1 cellular context compared by ENCODE assay signal in the genomic region with DNA sequence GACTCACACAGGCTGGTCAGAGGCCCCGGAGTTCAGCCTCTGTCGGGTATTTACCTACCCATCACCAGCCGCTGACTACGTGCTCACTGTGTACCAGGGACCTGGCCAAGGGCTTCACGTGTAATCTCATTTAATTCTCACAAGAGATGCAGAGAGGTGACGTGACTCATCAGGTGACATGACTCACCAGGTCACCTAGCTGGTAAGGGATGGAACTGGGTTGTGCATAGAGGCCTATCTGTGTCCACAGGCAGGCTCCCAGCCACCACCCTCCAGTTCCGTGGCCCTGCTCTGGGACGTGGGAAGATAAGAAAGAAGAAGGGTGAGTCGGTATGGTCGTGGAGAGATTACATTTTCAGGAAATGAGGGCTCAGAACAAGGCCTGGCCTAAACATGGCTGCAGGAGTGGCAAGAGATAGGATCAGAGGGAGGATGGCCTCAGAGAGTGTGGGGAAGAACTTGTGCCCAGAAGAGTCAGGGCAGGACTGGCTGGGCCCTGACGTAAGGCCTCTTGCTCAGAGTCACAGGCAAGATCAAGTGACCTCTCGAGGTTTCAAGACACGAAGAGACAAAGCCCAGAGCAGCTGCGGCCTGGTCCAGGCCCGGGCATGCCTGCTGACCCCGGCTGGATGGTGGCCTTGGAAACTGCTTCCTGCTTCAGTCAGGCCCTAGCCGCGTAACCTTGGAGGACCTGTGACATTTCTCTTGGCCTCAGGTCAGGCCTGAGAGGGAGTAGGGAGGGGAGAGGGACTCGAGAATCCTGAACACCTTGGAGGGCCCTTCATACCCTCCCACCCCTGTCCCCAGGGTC.
TF ChIP-seq lines count a peak whose summit lies in the region.

No MANE protein-coding gene starts in this region.

TF ChIP-seq in K562, 482 proteins besides CTCF, POLR2A, EP300 and RAD21 (continued from another document and continues in another):
- TF ChIP-seq EWSR1 (IDR thresholded peaks at IDR 0.05; ENCODE audit: borderline replicate concordance, low read depth, partially characterized antibody) (no peak), ETV5 (CRISPR knock-in tag; IDR thresholded peaks at IDR 0.05; ENCODE audit: low read depth) (peak; percentile 97), ZNF311 (CRISPR knock-in tag; IDR thresholded peaks at IDR 0.05) (peak; percentile 96), NR2C1 (IDR thresholded peaks at IDR 0.05) (peak; percentile 87), NR2C1 (tag; IDR thresholded peaks at IDR 0.05) (peak; percentile 96), ZNF76 (CRISPR knock-in tag; IDR thresholded peaks at IDR 0.05; ENCODE audit: borderline replicate concordance) (peak; percentile 97), XRCC5 (IDR thresholded peaks at IDR 0.05; ENCODE audit: low read depth, low read length) (peak; percentile 85), HMG20B (CRISPR knock-in tag; IDR thresholded peaks at IDR 0.05) (no peak), POLR2AphosphoS2 (IDR thresholded peaks at IDR 0.05; ENCODE audit: low read length) (no peak), FOXJ3 (CRISPR knock-in tag; IDR thresholded peaks at IDR 0.05) (no peak), TCF7 (IDR thresholded peaks at IDR 0.05; ENCODE audit: borderline replicate concordance) (peak; percentile 66; the same call in 1 of the 2 replicates), ZNF79 (CRISPR knock-in tag; IDR thresholded peaks at IDR 0.05; ENCODE audit: low read depth) (peak; percentile 90), GATA2 (CRISPR knock-in tag; IDR thresholded peaks at IDR 0.05) (peak; percentile 100), GTF2A2 (tag; IDR thresholded peaks at IDR 0.05) (peak; percentile 91), TAF7 (tag; IDR thresholded peaks at IDR 0.05) (peak; percentile 88), SAFB (IDR thresholded peaks at IDR 0.05; ENCODE audit: borderline replicate concordance, low read depth, low read length) (no peak), CREM (IDR thresholded peaks at IDR 0.05; ENCODE audit: low read depth) (peak; percentile 93), ZSCAN32 (CRISPR knock-in tag; IDR thresholded peaks at IDR 0.05) (no peak), YBX1 (IDR thresholded peaks at IDR 0.05) (no peak), GTF2F1 (IDR thresholded peaks at IDR 0.05; ENCODE audit: low read depth, low read length) (0 out of 2 replicates have a peak, but pooled peaks have one; percentile 67), FOS (IDR thresholded peaks at IDR 0.05; ENCODE audit: extremely low read depth, insufficient read length) (peak; percentile 82), MYBL2 (IDR thresholded peaks at IDR 0.05; ENCODE audit: low read depth) (no peak), MYBL2 (CRISPR knock-in tag; IDR thresholded peaks at IDR 0.05; ENCODE audit: borderline replicate concordance) (no peak), ZFP1 (CRISPR knock-in tag; IDR thresholded peaks at IDR 0.05) (no peak), E2F3 (CRISPR knock-in tag; IDR thresholded peaks at IDR 0.05) (peak; percentile 94), DPF2 (IDR thresholded peaks at IDR 0.05) (peak; percentile 100), CEBPB (tag; IDR thresholded peaks at IDR 0.05) (peak; percentile 68), ZNF316 (IDR thresholded peaks at IDR 0.05) (peak; percentile 71), ARID1B (IDR thresholded peaks at IDR 0.05) (peak; percentile 100), FOXJ2 (tag; IDR thresholded peaks at IDR 0.05) (peak; percentile 79; the same call in 1 of the 2 replicates), SOX6 (IDR thresholded peaks at IDR 0.05) (peak; percentile 95), HNRNPH1 (optimal IDR thresholded peaks at IDR 0.05; ENCODE audit: low read depth, low read length) (no peak), POLR2AphosphoS5 (IDR thresholded peaks at IDR 0.05; ENCODE audit: control insufficient read depth, insufficient read depth, low read depth, low read length) (peak; percentile 99)
- TF ChIP-seq, protein P1, sequence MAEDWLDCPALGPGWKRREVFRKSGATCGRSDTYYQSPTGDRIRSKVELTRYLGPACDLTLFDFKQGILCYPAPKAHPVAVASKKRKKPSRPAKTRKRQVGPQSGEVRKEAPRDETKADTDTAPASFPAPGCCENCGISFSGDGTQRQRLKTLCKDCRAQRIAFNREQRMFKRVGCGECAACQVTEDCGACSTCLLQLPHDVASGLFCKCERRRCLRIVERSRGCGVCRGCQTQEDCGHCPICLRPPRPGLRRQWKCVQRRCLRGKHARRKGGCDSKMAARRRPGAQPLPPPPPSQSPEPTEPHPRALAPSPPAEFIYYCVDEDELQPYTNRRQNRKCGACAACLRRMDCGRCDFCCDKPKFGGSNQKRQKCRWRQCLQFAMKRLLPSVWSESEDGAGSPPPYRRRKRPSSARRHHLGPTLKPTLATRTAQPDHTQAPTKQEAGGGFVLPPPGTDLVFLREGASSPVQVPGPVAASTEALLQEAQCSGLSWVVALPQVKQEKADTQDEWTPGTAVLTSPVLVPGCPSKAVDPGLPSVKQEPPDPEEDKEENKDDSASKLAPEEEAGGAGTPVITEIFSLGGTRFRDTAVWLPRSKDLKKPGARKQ (CRISPR knock-in tag; IDR thresholded peaks at IDR 0.05), result no peak
- TF ChIP-seq, protein P2, sequence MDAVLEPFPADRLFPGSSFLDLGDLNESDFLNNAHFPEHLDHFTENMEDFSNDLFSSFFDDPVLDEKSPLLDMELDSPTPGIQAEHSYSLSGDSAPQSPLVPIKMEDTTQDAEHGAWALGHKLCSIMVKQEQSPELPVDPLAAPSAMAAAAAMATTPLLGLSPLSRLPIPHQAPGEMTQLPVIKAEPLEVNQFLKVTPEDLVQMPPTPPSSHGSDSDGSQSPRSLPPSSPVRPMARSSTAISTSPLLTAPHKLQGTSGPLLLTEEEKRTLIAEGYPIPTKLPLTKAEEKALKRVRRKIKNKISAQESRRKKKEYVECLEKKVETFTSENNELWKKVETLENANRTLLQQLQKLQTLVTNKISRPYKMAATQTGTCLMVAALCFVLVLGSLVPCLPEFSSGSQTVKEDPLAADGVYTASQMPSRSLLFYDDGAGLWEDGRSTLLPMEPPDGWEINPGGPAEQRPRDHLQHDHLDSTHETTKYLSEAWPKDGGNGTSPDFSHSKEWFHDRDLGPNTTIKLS (IDR thresholded peaks at IDR 0.05; ENCODE audit: borderline replicate concordance, low read depth), result peak; percentile 78
- TF ChIP-seq, protein P3, sequence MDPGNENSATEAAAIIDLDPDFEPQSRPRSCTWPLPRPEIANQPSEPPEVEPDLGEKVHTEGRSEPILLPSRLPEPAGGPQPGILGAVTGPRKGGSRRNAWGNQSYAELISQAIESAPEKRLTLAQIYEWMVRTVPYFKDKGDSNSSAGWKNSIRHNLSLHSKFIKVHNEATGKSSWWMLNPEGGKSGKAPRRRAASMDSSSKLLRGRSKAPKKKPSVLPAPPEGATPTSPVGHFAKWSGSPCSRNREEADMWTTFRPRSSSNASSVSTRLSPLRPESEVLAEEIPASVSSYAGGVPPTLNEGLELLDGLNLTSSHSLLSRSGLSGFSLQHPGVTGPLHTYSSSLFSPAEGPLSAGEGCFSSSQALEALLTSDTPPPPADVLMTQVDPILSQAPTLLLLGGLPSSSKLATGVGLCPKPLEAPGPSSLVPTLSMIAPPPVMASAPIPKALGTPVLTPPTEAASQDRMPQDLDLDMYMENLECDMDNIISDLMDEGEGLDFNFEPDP (CRISPR knock-in tag; IDR thresholded peaks at IDR 0.05), result no peak
- TF ChIP-seq, protein P4, sequence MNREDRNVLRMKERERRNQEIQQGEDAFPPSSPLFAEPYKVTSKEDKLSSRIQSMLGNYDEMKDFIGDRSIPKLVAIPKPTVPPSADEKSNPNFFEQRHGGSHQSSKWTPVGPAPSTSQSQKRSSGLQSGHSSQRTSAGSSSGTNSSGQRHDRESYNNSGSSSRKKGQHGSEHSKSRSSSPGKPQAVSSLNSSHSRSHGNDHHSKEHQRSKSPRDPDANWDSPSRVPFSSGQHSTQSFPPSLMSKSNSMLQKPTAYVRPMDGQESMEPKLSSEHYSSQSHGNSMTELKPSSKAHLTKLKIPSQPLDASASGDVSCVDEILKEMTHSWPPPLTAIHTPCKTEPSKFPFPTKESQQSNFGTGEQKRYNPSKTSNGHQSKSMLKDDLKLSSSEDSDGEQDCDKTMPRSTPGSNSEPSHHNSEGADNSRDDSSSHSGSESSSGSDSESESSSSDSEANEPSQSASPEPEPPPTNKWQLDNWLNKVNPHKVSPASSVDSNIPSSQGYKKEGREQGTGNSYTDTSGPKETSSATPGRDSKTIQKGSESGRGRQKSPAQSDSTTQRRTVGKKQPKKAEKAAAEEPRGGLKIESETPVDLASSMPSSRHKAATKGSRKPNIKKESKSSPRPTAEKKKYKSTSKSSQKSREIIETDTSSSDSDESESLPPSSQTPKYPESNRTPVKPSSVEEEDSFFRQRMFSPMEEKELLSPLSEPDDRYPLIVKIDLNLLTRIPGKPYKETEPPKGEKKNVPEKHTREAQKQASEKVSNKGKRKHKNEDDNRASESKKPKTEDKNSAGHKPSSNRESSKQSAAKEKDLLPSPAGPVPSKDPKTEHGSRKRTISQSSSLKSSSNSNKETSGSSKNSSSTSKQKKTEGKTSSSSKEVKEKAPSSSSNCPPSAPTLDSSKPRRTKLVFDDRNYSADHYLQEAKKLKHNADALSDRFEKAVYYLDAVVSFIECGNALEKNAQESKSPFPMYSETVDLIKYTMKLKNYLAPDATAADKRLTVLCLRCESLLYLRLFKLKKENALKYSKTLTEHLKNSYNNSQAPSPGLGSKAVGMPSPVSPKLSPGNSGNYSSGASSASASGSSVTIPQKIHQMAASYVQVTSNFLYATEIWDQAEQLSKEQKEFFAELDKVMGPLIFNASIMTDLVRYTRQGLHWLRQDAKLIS (CRISPR knock-in tag; IDR thresholded peaks at IDR 0.05), result 0 out of 2 replicates have a peak, but pooled peaks have one; percentile 66
- TF ChIP-seq, protein P5, sequence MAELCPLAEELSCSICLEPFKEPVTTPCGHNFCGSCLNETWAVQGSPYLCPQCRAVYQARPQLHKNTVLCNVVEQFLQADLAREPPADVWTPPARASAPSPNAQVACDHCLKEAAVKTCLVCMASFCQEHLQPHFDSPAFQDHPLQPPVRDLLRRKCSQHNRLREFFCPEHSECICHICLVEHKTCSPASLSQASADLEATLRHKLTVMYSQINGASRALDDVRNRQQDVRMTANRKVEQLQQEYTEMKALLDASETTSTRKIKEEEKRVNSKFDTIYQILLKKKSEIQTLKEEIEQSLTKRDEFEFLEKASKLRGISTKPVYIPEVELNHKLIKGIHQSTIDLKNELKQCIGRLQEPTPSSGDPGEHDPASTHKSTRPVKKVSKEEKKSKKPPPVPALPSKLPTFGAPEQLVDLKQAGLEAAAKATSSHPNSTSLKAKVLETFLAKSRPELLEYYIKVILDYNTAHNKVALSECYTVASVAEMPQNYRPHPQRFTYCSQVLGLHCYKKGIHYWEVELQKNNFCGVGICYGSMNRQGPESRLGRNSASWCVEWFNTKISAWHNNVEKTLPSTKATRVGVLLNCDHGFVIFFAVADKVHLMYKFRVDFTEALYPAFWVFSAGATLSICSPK (IDR thresholded peaks at IDR 0.05; ENCODE audit: borderline replicate concordance), result no peak
- TF ChIP-seq, protein P6, sequence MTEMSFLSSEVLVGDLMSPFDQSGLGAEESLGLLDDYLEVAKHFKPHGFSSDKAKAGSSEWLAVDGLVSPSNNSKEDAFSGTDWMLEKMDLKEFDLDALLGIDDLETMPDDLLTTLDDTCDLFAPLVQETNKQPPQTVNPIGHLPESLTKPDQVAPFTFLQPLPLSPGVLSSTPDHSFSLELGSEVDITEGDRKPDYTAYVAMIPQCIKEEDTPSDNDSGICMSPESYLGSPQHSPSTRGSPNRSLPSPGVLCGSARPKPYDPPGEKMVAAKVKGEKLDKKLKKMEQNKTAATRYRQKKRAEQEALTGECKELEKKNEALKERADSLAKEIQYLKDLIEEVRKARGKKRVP (CRISPR knock-in tag; IDR thresholded peaks at IDR 0.05), result peak; percentile 92
- TF ChIP-seq, protein P7, sequence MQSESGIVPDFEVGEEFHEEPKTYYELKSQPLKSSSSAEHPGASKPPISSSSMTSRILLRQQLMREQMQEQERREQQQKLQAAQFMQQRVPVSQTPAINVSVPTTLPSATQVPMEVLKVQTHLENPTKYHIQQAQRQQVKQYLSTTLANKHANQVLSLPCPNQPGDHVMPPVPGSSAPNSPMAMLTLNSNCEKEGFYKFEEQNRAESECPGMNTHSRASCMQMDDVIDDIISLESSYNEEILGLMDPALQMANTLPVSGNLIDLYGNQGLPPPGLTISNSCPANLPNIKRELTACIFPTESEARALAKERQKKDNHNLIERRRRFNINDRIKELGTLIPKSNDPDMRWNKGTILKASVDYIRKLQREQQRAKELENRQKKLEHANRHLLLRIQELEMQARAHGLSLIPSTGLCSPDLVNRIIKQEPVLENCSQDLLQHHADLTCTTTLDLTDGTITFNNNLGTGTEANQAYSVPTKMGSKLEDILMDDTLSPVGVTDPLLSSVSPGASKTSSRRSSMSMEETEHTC (IDR thresholded peaks at IDR 0.05), result peak; percentile 90
- TF ChIP-seq, protein P8, sequence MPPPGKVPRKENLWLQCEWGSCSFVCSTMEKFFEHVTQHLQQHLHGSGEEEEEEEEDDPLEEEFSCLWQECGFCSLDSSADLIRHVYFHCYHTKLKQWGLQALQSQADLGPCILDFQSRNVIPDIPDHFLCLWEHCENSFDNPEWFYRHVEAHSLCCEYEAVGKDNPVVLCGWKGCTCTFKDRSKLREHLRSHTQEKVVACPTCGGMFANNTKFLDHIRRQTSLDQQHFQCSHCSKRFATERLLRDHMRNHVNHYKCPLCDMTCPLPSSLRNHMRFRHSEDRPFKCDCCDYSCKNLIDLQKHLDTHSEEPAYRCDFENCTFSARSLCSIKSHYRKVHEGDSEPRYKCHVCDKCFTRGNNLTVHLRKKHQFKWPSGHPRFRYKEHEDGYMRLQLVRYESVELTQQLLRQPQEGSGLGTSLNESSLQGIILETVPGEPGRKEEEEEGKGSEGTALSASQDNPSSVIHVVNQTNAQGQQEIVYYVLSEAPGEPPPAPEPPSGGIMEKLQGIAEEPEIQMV (tag; conservative IDR thresholded peaks at IDR 0.05; ENCODE audit: low read depth), result peak; percentile 92
- TF ChIP-seq, protein P9, sequence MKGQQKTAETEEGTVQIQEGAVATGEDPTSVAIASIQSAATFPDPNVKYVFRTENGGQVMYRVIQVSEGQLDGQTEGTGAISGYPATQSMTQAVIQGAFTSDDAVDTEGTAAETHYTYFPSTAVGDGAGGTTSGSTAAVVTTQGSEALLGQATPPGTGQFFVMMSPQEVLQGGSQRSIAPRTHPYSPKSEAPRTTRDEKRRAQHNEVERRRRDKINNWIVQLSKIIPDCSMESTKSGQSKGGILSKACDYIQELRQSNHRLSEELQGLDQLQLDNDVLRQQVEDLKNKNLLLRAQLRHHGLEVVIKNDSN (CRISPR knock-in tag; IDR thresholded peaks at IDR 0.05), result peak; percentile 85
